ENCODE assay signal across 15 cellular contexts in the genomic region with DNA sequence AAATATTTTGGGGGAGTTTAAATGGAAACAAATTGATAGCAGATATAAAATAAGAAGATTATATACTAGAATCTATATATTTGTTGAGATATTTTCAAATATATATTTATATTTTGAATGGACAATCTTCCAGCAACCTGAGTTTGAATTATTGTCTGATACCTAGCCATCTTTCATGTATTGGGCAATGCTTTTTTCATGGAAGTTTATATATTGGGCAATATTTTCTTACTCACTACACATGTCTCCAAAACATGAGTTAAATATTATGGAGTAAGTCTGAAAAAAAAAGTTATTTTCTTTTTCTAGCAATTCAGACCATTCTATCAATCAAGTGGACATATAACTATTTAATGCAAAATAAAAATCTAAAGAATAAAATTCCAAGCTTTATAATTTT.
DNase-seq lines count a peak whose midpoint lies in the region; ATAC-seq and TF ChIP-seq lines count a peak whose summit lies in the region.
"Had no signal": no experiment of that assay in that cellular context is flagged by ENCODE, and none has a peak within 500 bp of the region (broad histone marks: within the 10 kb centered on the region; RNA-seq: fewer than 3 reads in every experiment).

No MANE protein-coding gene starts in this region.

- POLR2A ChIA-PET in BJ (lab: Charles Lee) (no interaction called here), IMR-90 (lab: Charles Lee; ENCODE audit: unreplicated experiment) (no interaction called here)

- no peak overlapping the region for H3K4me2 ChIP-seq in IMR-90 (ENCODE audit: low read depth, low read length)
- H3K4me2 ChIP-seq: GM23338 had no signal

- H3K36me3 ChIP-seq in BJ (ENCODE audit: control insufficient read depth, insufficient read depth, low read length), result no peaks in the 10 kb centered on the region
- H3K36me3 ChIP-seq in IMR-90 (ENCODE audit: control insufficient read depth, insufficient read depth, low read length), result no peaks in the 10 kb centered on the region

- H3K56ac ChIP-seq in IMR-90 (ENCODE audit: extremely low read depth, insufficient read depth, low read length), result no peak overlapping the region

- DNase-seq in BJ (ENCODE audit: low read depth), result peak; percentile 4
- no peak for DNase-seq in IMR-90
- peak; percentile 30 for DNase-seq in epithelial cell of esophagus (ENCODE audit: low read depth)
- peak; percentile 20 for DNase-seq in fibroblast of villous mesenchyme (ENCODE audit: low read depth)
- DNase-seq in amygdala (lab: John Stamatoyannopoulos, UW), result no peak
- no peak for DNase-seq in iPS-NIHi7 (ENCODE audit: extremely low spot score)
- DNase-seq: CD4-positive, alpha-beta memory T cell; COR-L47; DMS153; DND-41; H9 had no signal

- H2AFZ ChIP-seq in IMR-90 (replicated peaks; ENCODE audit: low read length, poor library complexity), result no peak overlapping the region
- H2AFZ ChIP-seq: GM23338 had no signal

- no peak overlapping the region for H2BK15ac ChIP-seq in IMR-90 (ENCODE audit: low read depth, low read length)

- no peak overlapping the region for H3K18ac ChIP-seq in IMR-90 (ENCODE audit: low read depth, low read length)

- TF ChIP-seq CTCF in BJ (IDR thresholded peaks at IDR 0.05; ENCODE audit: insufficient read depth, low read depth, low read length), result no peak
- TF ChIP-seq CTCF in IMR-90 (conservative IDR thresholded peaks at IDR 0.05; ENCODE audit: low read depth, low read length), result no peak
- TF ChIP-seq CTCF in epithelial cell of esophagus (IDR thresholded peaks at IDR 0.05; ENCODE audit: insufficient read depth, low read depth, low read length, missing control alignments), result no peak
- TF ChIP-seq CTCF in fibroblast of villous mesenchyme (IDR thresholded peaks at IDR 0.05; ENCODE audit: insufficient read depth, low read depth, low read length), result no peak

- in situ Hi-C loops in IMR-90 (cut with MboI; ENCODE audit: low sequenced_read_pairs), result no loop called here

- no peak overlapping the region for H2BK120ac ChIP-seq in IMR-90 (ENCODE audit: low read depth, low read length)

- no peak overlapping the region for H4K5ac ChIP-seq in IMR-90 (ENCODE audit: low read depth, low read length)

- H3K4me1 ChIP-seq in IMR-90 (ENCODE audit: control insufficient read depth, insufficient read depth, low read length), result no peaks in the 10 kb centered on the region

- ATAC-seq in IMR-90 (ENCODE audit: low read depth) (no peak), HG03378 (IDR thresholded peaks at IDR 0.05; ENCODE audit: unreplicated experiment) (no peak), GM21423 (IDR thresholded peaks at IDR 0.05; ENCODE audit: unreplicated experiment) (no peak)
- ATAC-seq: GM23338 had no signal

- dilution Hi-C loops in IMR-90 (cut with HindIII; ENCODE audit: low sequenced_read_pairs, unreplicated experiment), result no loop called here

- no peaks in the 10 kb centered on the region for H3K9me3 ChIP-seq in IMR-90 (ENCODE audit: control insufficient read depth, insufficient read depth, low read length)

- CTCF ChIA-PET in BJ (lab: Yijun Ruan, JAX), result no interaction called here
- CTCF ChIA-PET in IMR-90 (lab: Yijun Ruan, JAX), result interaction anchor here (0.6 kb wide), 1 partner anchor 28 kb away, joined by 5 read pairs; no protein-coding TSS in a partner anchor

- no peak overlapping the region for H4K91ac ChIP-seq in IMR-90 (ENCODE audit: insufficient read depth, low read depth, low read length)

- H3K4me3 ChIP-seq in BJ (ENCODE audit: low read depth, low read length), result no peak overlapping the region
- H3K4me3 ChIP-seq in IMR-90 (ENCODE audit: insufficient read depth, low read depth, low read length), result no peak overlapping the region
- H3K4me3 ChIP-seq in epithelial cell of esophagus (ENCODE audit: low read length), result no peak overlapping the region
- no peak overlapping the region for H3K4me3 ChIP-seq in fibroblast of villous mesenchyme (ENCODE audit: low read depth, low read length)
- H3K4me3 ChIP-seq: GM23338 had no signal

- no peak for TF ChIP-seq RAD21 in IMR-90 (IDR thresholded peaks at IDR 0.05; ENCODE audit: low read length)

- H3K79me1 ChIP-seq in IMR-90 (ENCODE audit: low read depth in 1 of 2, low read length in 2 of 2), result no peaks in the 10 kb centered on the region

- TF ChIP-seq POLR2A in IMR-90 (IDR thresholded peaks at IDR 0.05; ENCODE audit: low read depth, low read length), result no peak

- no peak overlapping the region for H4K8ac ChIP-seq in IMR-90 (ENCODE audit: low read depth in 2 of 2, low read length in 2 of 2)

- intact Hi-C loops in IMR-90 (cut with micrococcal nuclease), result no loop called here

- no peak overlapping the region for H2AK9ac ChIP-seq in IMR-90 (replicated peaks; ENCODE audit: low read depth, low read length, poor library complexity)

- no peak overlapping the region for H3K9ac ChIP-seq in IMR-90 (ENCODE audit: low read depth, low read length)

- H4K20me1 ChIP-seq in IMR-90 (ENCODE audit: insufficient read depth, low read length), result no peaks in the 10 kb centered on the region

- no peak overlapping the region for H3K14ac ChIP-seq in IMR-90 (replicated peaks; ENCODE audit: low read depth, low read length)

- H3K27me3 ChIP-seq in BJ (ENCODE audit: control insufficient read depth, insufficient read depth, low read length), result no peaks in the 10 kb centered on the region
- H3K27me3 ChIP-seq in IMR-90 (ENCODE audit: control insufficient read depth, insufficient read depth, low read length), result no peaks in the 10 kb centered on the region

- no TSS peak for BruUV-seq in IMR-90 (replicated peaks; lab: Mats Ljungman, UMichigan)

- H2BK20ac ChIP-seq in IMR-90 (ENCODE audit: low read depth, low read length), result no peak overlapping the region

- no peak overlapping the region for H3K4ac ChIP-seq in IMR-90 (ENCODE audit: low read depth, low read length)

- H3K23ac ChIP-seq in IMR-90 (ENCODE audit: low read depth, low read length), result no peak overlapping the region

- H3K9me1 ChIP-seq in IMR-90 (ENCODE audit: insufficient read depth, low read length), result no peaks in the 10 kb centered on the region; the same call in 1 of the 2 replicates

- H2BK5ac ChIP-seq in IMR-90 (ENCODE audit: low read depth, low read length, poor library complexity, severe bottlenecking), result no peak overlapping the region

- no peak overlapping the region for H3K27ac ChIP-seq in IMR-90 (ENCODE audit: insufficient read depth, low read length)
- H3K27ac ChIP-seq: C4-2B had no signal

- no peak overlapping the region for H2AK5ac ChIP-seq in IMR-90 (ENCODE audit: low read depth, low read length)

TF ChIP-seq in IMR-90, 13 proteins besides CTCF, POLR2A, EP300 and RAD21:
- peak; percentile 75 for TF ChIP-seq CEBPB (IDR thresholded peaks at IDR 0.05; ENCODE audit: low read depth, low read length)
- TF ChIP-seq MAZ (IDR thresholded peaks at IDR 0.05; ENCODE audit: borderline replicate concordance, low read depth, low read length), result no peak

Comparison
In these comparisons a context has a peak if more than half of its experiments do, and no peak if none do; other contexts are left out.
1. DNase-seq: peak in BJ (single experiment), epithelial cell of esophagus (single experiment) and fibroblast of villous mesenchyme (single experiment); none in IMR-90 (single experiment), amygdala (0 of 56) and iPS-NIHi7 (single experiment).